ENCODE assay signal across 22 cellular contexts in the genomic region with DNA sequence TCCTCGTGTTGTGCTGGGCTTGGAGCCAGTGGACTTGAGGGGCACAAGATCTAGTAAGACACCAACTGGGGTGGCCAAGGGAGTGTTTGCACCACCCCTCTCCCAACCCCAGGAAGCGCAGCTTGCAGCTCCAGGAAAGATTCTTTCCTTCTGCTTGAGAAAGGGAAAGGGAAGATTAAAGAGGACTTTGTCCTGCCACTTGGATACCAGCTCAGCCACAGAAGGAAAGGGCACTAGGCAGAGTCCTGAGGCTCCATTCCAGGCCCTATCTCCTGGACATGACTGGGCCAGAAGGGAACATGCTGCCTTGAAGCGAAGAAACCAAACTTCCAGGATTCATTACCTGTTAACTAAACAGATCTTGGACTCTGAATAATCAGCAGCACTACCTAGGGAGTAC.
"Had no signal": no experiment of that assay in that cellular context is flagged by ENCODE, and none has a peak within 500 bp of the region (broad histone marks: within the 10 kb centered on the region; RNA-seq: fewer than 3 reads in every experiment).

No MANE protein-coding gene starts in this region.

- H3K36me3 ChIP-seq: MG63, SJCRH30 had no signal

- H3K27me3 ChIP-seq: MG63, SJCRH30 had no signal

- H3K27ac ChIP-seq: SJCRH30 had no signal

- ATAC-seq: Panc1, Right ventricle myocardium inferior, SK-N-SH treated with all-trans-retinoic acid at 6 μM for 48 hours had no signal

- DNase-seq: IMR-90, Karpas-422, KG1, MG63, NCI-H1092, NCI-H1105 treated with DMSO at 0.1 percent for 48 hours, NCI-H1417 treated with DMSO at 0.1 percent for 48 hours, NCI-H146, NCI-H1694 treated with DMSO at 0.1 percent for 48 hours, NCI-H1930, NCI-H2081, NCI-H2171 treated with DMSO at 0.1 percent for 48 hours, NCI-H345, NCI-H446 treated with DMSO at 0.1 percent for 48 hours, NCI-H510A treated with DMSO at 0.1 percent for 48 hours, NCI-H526 treated with DMSO at 0.1 percent for 48 hours, NCI-H774, SHP77 treated with DMSO at 0.1 percent for 48 hours, SJCRH30 had no signal

- H3K9me3 ChIP-seq: MG63, SJCRH30 had no signal

- H3K4me3 ChIP-seq: MG63, SJCRH30 had no signal
